ENCODE assay signal across 12 cellular contexts in the genomic region with DNA sequence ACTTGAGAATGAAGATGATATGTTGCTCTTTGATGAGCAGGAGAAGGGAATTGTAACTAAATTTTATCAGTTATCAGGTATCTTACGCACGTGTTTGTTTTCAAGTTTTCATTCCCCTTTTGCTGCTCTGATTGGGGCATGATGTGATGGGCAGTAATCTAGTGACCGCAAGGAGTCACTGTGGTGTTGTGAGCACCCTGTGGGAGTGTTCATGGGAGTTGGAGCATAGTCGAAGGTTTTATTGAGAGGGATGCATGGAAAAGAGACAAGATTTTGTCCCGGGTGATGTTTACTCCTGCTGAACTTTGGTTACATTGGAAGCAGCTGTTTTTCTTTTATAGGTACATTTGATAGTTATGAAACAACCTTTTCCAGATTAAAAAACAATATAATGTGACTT. TPM values are rescaled to one million over a fixed set of nuclear protein-coding genes. Genes with fewer than 3 reads are reported as not detected.
DNase-seq lines count a peak whose midpoint lies in the region; ATAC-seq, FAIRE-seq and TF ChIP-seq lines count a peak whose summit lies in the region.
"Had no signal": no experiment of that assay in that cellular context is flagged by ENCODE, and none has a peak within 500 bp of the region (broad histone marks: within the 10 kb centered on the region; RNA-seq: fewer than 3 reads in every experiment).

No MANE protein-coding gene starts in this region.

- H3K27ac ChIP-seq in cardiac muscle cell = no peak overlapping the region
- H3K27ac ChIP-seq in transverse colon = peak overlapping the region in 3 of 4 donors; percentile 27 to 45 (median 38)
- H3K27ac ChIP-seq: body of pancreas had no signal

- H3K27me3 Mint-ChIP-seq in brain = peaks cover 6% of the 10 kb centered on the region
- H3K27me3 Mint-ChIP-seq: natural killer cell treated with Interleukin-12 subunit alpha and Interleukin-12 subunit beta and Interleukin-15 and Interleukin-18, amount 100 ng/mL, for 72 hours had no signal

- H3K27me3 ChIP-seq in cardiac muscle cell (no peaks in the 10 kb centered on the region), transverse colon (no peaks in the 10 kb centered on the region)
- H3K27me3 ChIP-seq: body of pancreas had no signal

- H3K9me3 Mint-ChIP-seq in brain = peaks cover 0 to 5% (median 0%) of the 10 kb centered on the region in 5 experiments
- H3K9me3 Mint-ChIP-seq: natural killer cell treated with Interleukin-12 subunit alpha and Interleukin-12 subunit beta and Interleukin-15 and Interleukin-18, amount 100 ng/mL, for 72 hours had no signal

- TF ChIP-seq POLR2A in transverse colon (IDR thresholded peaks at IDR 0.05) = no peak

- no peak for TF ChIP-seq EP300 in transverse colon (IDR thresholded peaks at IDR 0.05; ENCODE audit: low read depth)

- intact Hi-C loops in cardiac septum (cut with DNase I) (loop anchor here (10.0 kb wide), 2 partner anchors 219 to 579 kb away; no protein-coding TSS in a partner anchor), transverse colon (cut with DNase I; ENCODE audit: low total_unique reads) (no loop called here)

- H3K36me3 ChIP-seq in cardiac muscle cell (peaks cover 11% of the 10 kb centered on the region), transverse colon (peaks cover 0 to 6% (median 2%) of the 10 kb centered on the region in 4 donors)

- peaks cover 54% of the 10 kb centered on the region for H3K4me1 Mint-ChIP-seq in brain

- no peak for ATAC-seq in GM21390 (IDR thresholded peaks at IDR 0.05; ENCODE audit: unreplicated experiment)
- ATAC-seq: body of pancreas; natural killer cell treated with Interleukin-12 subunit alpha and Interleukin-12 subunit beta and Interleukin-15 and Interleukin-18, amount 100 ng/mL, for 72 hours had no signal

- no peaks in the 10 kb centered on the region for H3K9me3 ChIP-seq in cardiac muscle cell (ENCODE audit: low read depth)
- no peaks in the 10 kb centered on the region for H3K9me3 ChIP-seq in transverse colon
- H3K9me3 ChIP-seq: body of pancreas had no signal

- in situ Hi-C loops in transverse colon (cut with MboI; ENCODE audit: low pct_ligation_motif_present in 1 of 4, low pct_unique_long_range_greater_than_20kb in 1 of 4, low sequenced_read_pairs in 3 of 4) = no loop called here

- H3K4me1 ChIP-seq in cardiac muscle cell (ENCODE audit: low read depth) (peaks cover 7% of the 10 kb centered on the region), transverse colon (peaks cover 0 to 30% (median 8%) of the 10 kb centered on the region in 4 donors)

- H3K4me3 Mint-ChIP-seq in brain = peak overlapping the region; percentile 72 to 96 (median 91)
- H3K4me3 Mint-ChIP-seq: natural killer cell treated with Interleukin-12 subunit alpha and Interleukin-12 subunit beta and Interleukin-15 and Interleukin-18, amount 100 ng/mL, for 72 hours had no signal

- H3K36me3 Mint-ChIP-seq in brain = peaks cover 40% of the 10 kb centered on the region

- H3K27ac Mint-ChIP-seq in brain = peak overlapping the region in 4 of 5 experiments; percentile 5 to 59 (median 30)
- H3K27ac Mint-ChIP-seq: natural killer cell treated with Interleukin-12 subunit alpha and Interleukin-12 subunit beta and Interleukin-15 and Interleukin-18, amount 100 ng/mL, for 72 hours had no signal

- H3K4me3 ChIP-seq in cardiac muscle cell = no peak overlapping the region
- no peak overlapping the region for H3K4me3 ChIP-seq in transverse colon
- H3K4me3 ChIP-seq: body of pancreas had no signal

- WGBS in transverse colon (ENCODE audit: low coverage in 1 of 2), 2 donors = 43 to 53% methylated on average over 2 to 5 of the region's 5 CpGs

- no peak for FAIRE-seq in frontal cortex (lab: Jason Lieb, UNC)

- DNase-seq in cardiac muscle cell (ENCODE audit: low read depth in 1 of 2, low spot score in 1 of 2) = peak; percentile 11 to 17
- DNase-seq in cardiac septum (ENCODE audit: low spot score) = no peak
- DNase-seq in kidney glomerular epithelial cell (lab: John Stamatoyannopoulos, UW) = peak; percentile 46
- peak; percentile 43 for DNase-seq in transverse colon
- no peak for DNase-seq in NCI-H510A treated with DMSO at 0.1 percent for 48 hours (lab: John Stamatoyannopoulos, UW)
- no peak for DNase-seq in frontal cortex (ENCODE audit: low spot score in 2 of 2)
- DNase-seq: activated CD4-positive, alpha-beta T cell treated with anti-CD3 and anti-CD28 coated beads for 1 hour; activated T-cell treated with anti-CD3 and anti-CD28 coated beads, Interleukin-2, amount 50 U/mL, for 48 hours had no signal

- TF ChIP-seq CTCF in cardiac muscle cell (IDR thresholded peaks at IDR 0.05; ENCODE audit: low read depth, low read length) (peak; percentile 33), brain (conservative IDR thresholded peaks at IDR 0.05) (no peak), transverse colon (IDR thresholded peaks at IDR 0.05) (peak in 4 of 5 experiments; percentile 27 to 64 (median 46))

RNA-seq across cellular contexts. Expression of a gene that starts 2.1 kb away (rescaled TPM):
- total RNA-seq in cardiac muscle cell (20.5 and 26.8 TPM in 2 replicates), cardiac septum (15.9 TPM), transverse colon (10 to 100 TPM in 3 of 4 donors, 1 to 10 TPM in 1; 8.6 to 34.8 (median 16.9) TPM), frontal cortex (22.8 TPM)
- polyA plus RNA-seq in cardiac muscle cell (18.3 and 35.5 TPM in 2 replicates), brain (ENCODE audit: insufficient read depth, low read depth, low replicate concordance) (6.6 TPM)

Comparison
In these comparisons a context has a peak if more than half of its experiments do, and no peak if none do; other contexts are left out.
1. DNase-seq: peak in cardiac muscle cell (2 of 2), kidney glomerular epithelial cell (single experiment) and transverse colon (single experiment); none in cardiac septum (single experiment), NCI-H510A treated with DMSO at 0.1 percent for 48 hours (single experiment) and frontal cortex (0 of 2).
2. CTCF ChIP-seq: peak in cardiac muscle cell (single experiment) and transverse colon (4 of 5); none in brain (0 of 2).